Comparison of ENCODE assay signal across 18 cellular contexts in genomic region chr2:177796644-177797415, GRCh38.
"Had no signal": no experiment of that assay in that cellular context is flagged by ENCODE, and none has a peak within 500 bp of the region (broad histone marks: within the 10 kb centered on the region; RNA-seq: fewer than 3 reads in every experiment).

No MANE protein-coding gene starts in this region.

- DNase-seq: activated CD4-positive, alpha-beta T cell treated with anti-CD3 and anti-CD28 coated beads, Interleukin-2, amount 10 ng/mL, durations not matched to agents 7 days and 5 days; activated CD4-positive, CD25-positive, alpha-beta regulatory T cell treated with anti-CD3 and anti-CD28 coated beads, Interleukin-2, amount 50 U/mL, for 72 hours; activated CD8-positive, alpha-beta memory T cell treated with anti-CD3 and anti-CD28 coated beads, Interleukin-2, amount 10 ng/mL, durations not matched to agents 7 days and 5 days; activated CD8-positive, alpha-beta T cell treated with anti-CD3 and anti-CD28 coated beads for 36 hours; activated effector memory CD4-positive, alpha-beta T cell treated with anti-CD3 and anti-CD28 coated beads, Interleukin-2, amount 50 U/mL, for 16 hours; activated naive CD4-positive, alpha-beta T cell treated with anti-CD3 and anti-CD28 coated beads, Interleukin-2, amount 10 ng/mL, durations not matched to agents 7 days and 5 days; activated naive CD8-positive, alpha-beta T cell treated with anti-CD3 and anti-CD28 coated beads, Interleukin-2, amount 50 U/mL, for 24 hours; activated T-cell treated with anti-CD3 and anti-CD28 coated beads for 4 hours; mammary epithelial cell; midbrain; natural killer cell; stimulated activated CD4-positive, alpha-beta T cell treated with anti-CD3 and anti-CD28 coated beads, Interleukin-1b, Interleukin-23, amount 100 ng/mL, for 48 hours; stimulated activated naive CD8-positive, alpha-beta T cell treated with anti-CD3 and anti-CD28 coated beads, Interleukin-15, amount 100 ng/mL, for 72 hours; transverse colon; WERI-Rb-1 had no signal

- H3K27ac ChIP-seq: skin epidermis, transverse colon, WERI-Rb-1 had no signal

- ATAC-seq: activated CD8-positive, alpha-beta memory T cell treated with anti-CD3 and anti-CD28 coated beads, Interleukin-2, amount 10 ng/mL, durations not matched to agents 7 days and 5 days; activated CD8-positive, alpha-beta T cell treated with anti-CD3 and anti-CD28 coated beads for 36 hours; activated naive CD8-positive, alpha-beta T cell treated with anti-CD3 and anti-CD28 coated beads, Interleukin-2, amount 50 U/mL, for 24 hours; natural killer cell; stimulated activated effector memory CD8-positive, alpha-beta T cell treated with anti-CD3 and anti-CD28 coated beads, Interleukin-12 subunit alpha, Interleukin-12 subunit beta, amount 100 ng/mL, for 72 hours; stimulated activated naive CD8-positive, alpha-beta T cell treated with anti-CD3 and anti-CD28 coated beads, Interleukin-15, amount 100 ng/mL, for 72 hours had no signal

- H3K4me3 ChIP-seq: prostate gland, skin epidermis, transverse colon had no signal

- H3K4me1 ChIP-seq: transverse colon had no signal

- H3K36me3 ChIP-seq: prostate gland, transverse colon, WERI-Rb-1 had no signal

- H3K9me3 ChIP-seq: prostate gland, transverse colon had no signal
